ENCODE assay signal across 8 cellular contexts in genomic region chr6:3162565-3163247, GRCh38. TPM values are rescaled to one million over a fixed set of nuclear protein-coding genes. Genes with fewer than 3 reads are reported as not detected.
DNase-seq lines count a peak whose midpoint lies in the region; ATAC-seq, FAIRE-seq and TF ChIP-seq lines count a peak whose summit lies in the region.

No MANE protein-coding gene starts in this region.

- intact Hi-C loops in PC-3 (cut with micrococcal nuclease) = loop anchor here (1.0 to 2.0 kb wide), 2 partner anchors 47 to 88 kb away; no protein-coding TSS in a partner anchor

- H3K4me3 ChIP-seq in PC-3 (ENCODE audit: low read length) (peak overlapping the region; percentile 74), muscle layer of duodenum (ENCODE audit: low read depth in 1 of 2, low read length in 2 of 2) (peak overlapping the region; percentile 72 to 74), stomach smooth muscle (ENCODE audit: low read length in 2 of 2) (peak overlapping the region; percentile 66 to 83)

- no peaks in the 10 kb centered on the region for H4K20me1 ChIP-seq in PC-3 (ENCODE audit: low read length)

- H3K27ac Mint-ChIP-seq in activated T-cell treated with anti-CD3 and anti-CD28 coated beads, Interleukin-2, amount 50 U/mL, for 72 hours = no peak overlapping the region

- no peaks in the 10 kb centered on the region for H3K27me3 ChIP-seq in PC-3 (ENCODE audit: low read length)
- no peaks in the 10 kb centered on the region for H3K27me3 ChIP-seq in muscle layer of duodenum (ENCODE audit: low read depth, low read length)
- no peaks in the 10 kb centered on the region for H3K27me3 ChIP-seq in stomach smooth muscle (ENCODE audit: control insufficient read depth in 1 of 2, insufficient read depth in 2 of 2, low read length in 2 of 2)

- no peaks in the 10 kb centered on the region for H3K79me2 ChIP-seq in PC-3 (ENCODE audit: low read length)

- peak; percentile 65 for ATAC-seq in GM21360 (IDR thresholded peaks at IDR 0.05; ENCODE audit: unreplicated experiment)
- ATAC-seq in PC-3 = peak; percentile 82
- ATAC-seq in activated T-cell treated with anti-CD3 and anti-CD28 coated beads, Interleukin-2, amount 50 U/mL, for 72 hours (replicated peaks in 1 of 2) = peak; percentile 81 to 82

- H3K36me3 ChIP-seq in PC-3 (ENCODE audit: low read depth, low read length) (no peaks in the 10 kb centered on the region), muscle layer of duodenum (ENCODE audit: control insufficient read depth in 1 of 2, insufficient read depth in 2 of 2, low read length in 2 of 2) (no peaks in the 10 kb centered on the region), stomach smooth muscle (ENCODE audit: control insufficient read depth in 2 of 2, insufficient read depth in 2 of 2, low read length in 2 of 2) (no peaks in the 10 kb centered on the region)

- peaks cover 27% of the 10 kb centered on the region for H3K4me1 ChIP-seq in PC-3 (ENCODE audit: insufficient read depth, low read length)
- H3K4me1 ChIP-seq in muscle layer of duodenum (ENCODE audit: control insufficient read depth in 1 of 2, insufficient read depth in 2 of 2, low read length in 2 of 2) = no peaks in the 10 kb centered on the region
- peaks cover 9% of the 10 kb centered on the region for H3K4me1 ChIP-seq in stomach smooth muscle (ENCODE audit: control insufficient read depth, insufficient read depth, low read length)

- H3K36me3 Mint-ChIP-seq in activated T-cell treated with anti-CD3 and anti-CD28 coated beads, Interleukin-2, amount 50 U/mL, for 72 hours (ENCODE audit: insufficient read depth in 2 of 2) = peaks cover 6 to 7% of the 10 kb centered on the region in 2 donors

- no peaks in the 10 kb centered on the region for H3K9me2 ChIP-seq in PC-3 (replicated peaks; ENCODE audit: low read length)

- BruUV-seq in PC-3 (replicated peaks; lab: Mats Ljungman, UMichigan) = TSS peak; percentile 65

- peak overlapping the region; percentile 79 for H3K9ac ChIP-seq in PC-3 (ENCODE audit: low read length)
- H3K9ac ChIP-seq in stomach smooth muscle (ENCODE audit: low read length in 2 of 2) = peak overlapping the region; percentile 67 to 78

- H3K4me1 Mint-ChIP-seq in activated T-cell treated with anti-CD3 and anti-CD28 coated beads, Interleukin-2, amount 50 U/mL, for 72 hours (ENCODE audit: low read depth) = peaks cover 25% of the 10 kb centered on the region

- POLR2A ChIA-PET in PC-3 (lab: Charles Lee; ENCODE audit: unreplicated experiment) = interaction anchor here (0.6 to 1.7 kb wide), 5 partner anchors 42 to 280 kb away, joined by 3 to 12 read pairs (median 6); no protein-coding TSS in a partner anchor

- H3K4me3 Mint-ChIP-seq in activated T-cell treated with anti-CD3 and anti-CD28 coated beads, Interleukin-2, amount 50 U/mL, for 72 hours = peak overlapping the region; percentile 74 to 89

- TF ChIP-seq CTCF in PC-3 (conservative IDR thresholded peaks at IDR 0.05; ENCODE audit: low read depth, low read length) = no peak

- H3K9me3 ChIP-seq in PC-3 (ENCODE audit: low read length) (no peaks in the 10 kb centered on the region), muscle layer of duodenum (ENCODE audit: control insufficient read depth in 1 of 2, low read length in 2 of 2) (no peaks in the 10 kb centered on the region), stomach smooth muscle (ENCODE audit: control insufficient read depth in 2 of 2, low read length in 2 of 2) (no peaks in the 10 kb centered on the region)

- CTCF ChIA-PET in PC-3 (lab: Charles Lee) = interaction anchor here (1.9 kb wide), 2 partner anchors 46 to 89 kb away, joined by 7 to 10 read pairs; no protein-coding TSS in a partner anchor

- H3K9me3 Mint-ChIP-seq in activated T-cell treated with anti-CD3 and anti-CD28 coated beads, Interleukin-2, amount 50 U/mL, for 72 hours = no peaks in the 10 kb centered on the region

- peak overlapping the region; percentile 87 for H2AFZ ChIP-seq in PC-3 (ENCODE audit: low read length)

- FAIRE-seq in HTR-8/SVneo (lab: Jason Lieb, UNC) = no peak

- no peaks in the 10 kb centered on the region for H3F3A ChIP-seq in PC-3 (ENCODE audit: low read length, unreplicated experiment)

- peak overlapping the region; percentile 86 for H3K4me2 ChIP-seq in PC-3 (ENCODE audit: low read length)

- peak overlapping the region; percentile 69 for H3K27ac ChIP-seq in PC-3 (ENCODE audit: low read length)
- H3K27ac ChIP-seq in muscle layer of duodenum (ENCODE audit: low read length) = peak overlapping the region; percentile 67
- H3K27ac ChIP-seq in stomach smooth muscle (ENCODE audit: low read length) = peak overlapping the region; percentile 75

- H3K27me3 Mint-ChIP-seq in activated T-cell treated with anti-CD3 and anti-CD28 coated beads, Interleukin-2, amount 50 U/mL, for 72 hours (ENCODE audit: low read depth) = peaks cover 35% of the 10 kb centered on the region

- DNase-seq in D341Med (ENCODE audit: low spot score) (peak; percentile 99), HTR-8/SVneo (ENCODE audit: insufficient read length, low spot score) (peak; percentile 86), PC-3 (peak; percentile 78), fibroblast of gingiva (ENCODE audit: low read depth) (peak; percentile 76)
- peak; percentile 64 to 69 for DNase-seq in activated T-cell treated with anti-CD3 and anti-CD28 coated beads, Interleukin-2, amount 50 U/mL, for 72 hours

RNA-seq across cellular contexts. Expression of gene TUBB2A, which starts 5.4 kb away (rescaled TPM):
- 66.8 and 70.2 TPM in 2 replicates for total RNA-seq in PC-3 (2014; rRNA removed)
- 1 to 10 TPM; 2.3 to 2.8 TPM for total RNA-seq in activated T-cell treated with anti-CD3 and anti-CD28 coated beads, Interleukin-2, amount 50 U/mL, for 72 hours

RNA-seq across cellular contexts. Expression of gene BPHL, which starts 44.2 kb away (rescaled TPM):
- 15.7 and 15.8 TPM in 2 replicates for total RNA-seq in PC-3 (2014; rRNA removed)
- total RNA-seq in activated T-cell treated with anti-CD3 and anti-CD28 coated beads, Interleukin-2, amount 50 U/mL, for 72 hours = 10 to 100 TPM; 12.5 to 14.8 TPM

Comparison
In these comparisons a context has a peak if more than half of its experiments do, and no peak if none do; other contexts are left out.
1. Peak in every context shown above with its lines: DNase-seq, ATAC-seq, H3K4me3 ChIP-seq and H3K27ac ChIP-seq.
2. RNA of gene TUBB2A, which starts 5.4 kb away (total RNA-seq): 66.8 to 70.2 TPM in PC-3; 2.3 to 2.8 TPM in activated T-cell treated with anti-CD3 and anti-CD28 coated beads, Interleukin-2, amount 50 U/mL, for 72 hours; every median in the first group is over 10 times any median in the second.